In genomic region chr22:45577746-45578523, GRCh38 we compare ENCODE assay signal across 8 cellular contexts.
DNase-seq lines count a peak whose midpoint lies in the region; ATAC-seq, FAIRE-seq and TF ChIP-seq lines count a peak whose summit lies in the region.

No MANE protein-coding gene starts in this region.

- peak; percentile 47 for FAIRE-seq in G401.6 (lab: Jason Lieb, UNC)

- TF ChIP-seq POLR2A in adrenal gland (IDR thresholded peaks at IDR 0.05): no peak

- DNase-seq in NCI-H1092 (lab: John Stamatoyannopoulos, UW): peak; percentile 41
- peak; percentile 66 for DNase-seq in SW480 (ENCODE audit: low spot score)
- peak; percentile 73 to 91 (median 86) for DNase-seq in adrenal gland
- peak; percentile 77 for DNase-seq in left ventricle myocardium inferior
- DNase-seq in retina: peak; percentile 87

- H3K4me3 ChIP-seq in adrenal gland: no peak overlapping the region
- no peak overlapping the region for H3K4me3 ChIP-seq in left ventricle myocardium inferior

- H3K27ac ChIP-seq in adrenal gland (no peak overlapping the region), left ventricle myocardium inferior (replicated peaks) (no peak overlapping the region)

- peaks cover 4% of the 10 kb centered on the region for H3K27me3 ChIP-seq in adrenal gland
- peaks cover 44% of the 10 kb centered on the region for H3K27me3 ChIP-seq in left ventricle myocardium inferior (ENCODE audit: low read depth)

- intact Hi-C loops in adrenal gland (cut with DNase I): loop anchor here (2.0 to 5.0 kb wide), 3 partner anchors 69 to 409 kb away; partner anchors contain the start of gene WNT7B (in 1 of the 2)
- intact Hi-C loops in left ventricle myocardium inferior (cut with micrococcal nuclease): no loop called here

- H3K4me1 ChIP-seq in adrenal gland (replicated peaks in 1 of 2) (peaks cover 0 to 3% of the 10 kb centered on the region in 2 donors), left ventricle myocardium inferior (peaks cover 3% of the 10 kb centered on the region)

- no peaks in the 10 kb centered on the region for H3K9me3 ChIP-seq in adrenal gland (replicated peaks in 1 of 3)
- H3K9me3 ChIP-seq in left ventricle myocardium inferior (replicated peaks): no peaks in the 10 kb centered on the region

- no peak for ATAC-seq in GM19463 (IDR thresholded peaks at IDR 0.05; ENCODE audit: unreplicated experiment)
- ATAC-seq in GM19035 (IDR thresholded peaks at IDR 0.05; ENCODE audit: unreplicated experiment): no peak

- peak; percentile 89 to 96 (median 92) for TF ChIP-seq CTCF in adrenal gland (IDR thresholded peaks at IDR 0.05)
- TF ChIP-seq CTCF in left ventricle myocardium inferior (IDR thresholded peaks at IDR 0.05; ENCODE audit: borderline replicate concordance): peak; percentile 94

- no peaks in the 10 kb centered on the region for H3K36me3 ChIP-seq in adrenal gland (replicated peaks in 1 of 2)
- H3K36me3 ChIP-seq in left ventricle myocardium inferior: no peaks in the 10 kb centered on the region

- 13 to 37% (median 20%) methylated on average over 13 to 27 of the region's 27 CpGs for WGBS in adrenal gland, 4 donors
